In the genomic region with DNA sequence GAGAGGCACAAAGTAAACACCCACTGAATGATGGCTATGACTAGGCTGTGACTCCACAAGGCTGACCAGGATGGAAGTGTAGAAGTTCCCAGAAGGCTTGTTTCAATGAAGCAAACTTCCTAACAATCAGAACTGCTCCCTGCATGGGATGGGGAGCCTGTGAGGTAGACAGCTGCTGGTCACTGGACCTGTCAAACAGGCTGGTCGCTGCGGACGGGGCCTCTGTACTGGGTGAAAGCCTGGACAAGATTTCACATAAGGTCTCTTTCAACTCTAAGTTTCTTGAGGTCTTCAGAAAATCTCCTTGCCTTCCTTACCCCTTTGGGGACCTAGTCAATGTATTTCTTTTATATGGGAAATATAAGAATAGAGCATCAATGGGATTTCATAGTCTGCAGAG, we compare ENCODE assay signal across 22 cellular contexts.
"Had no signal": no experiment of that assay in that cellular context is flagged by ENCODE, and none has a peak within 500 bp of the region (broad histone marks: within the 10 kb centered on the region; RNA-seq: fewer than 3 reads in every experiment).

No MANE protein-coding gene starts in this region.

- FAIRE-seq: RCC 7860, TTC549 had no signal

- DNase-seq: activated B cell treated with CpG ODN at 0.5 μM for 24 hours; activated CD4-positive, alpha-beta T cell treated with anti-CD3 and anti-CD28 coated beads for 1 hour; activated CD4-positive, alpha-beta T cell treated with anti-CD3 and anti-CD28 coated beads, Interleukin-2, amount 10 ng/mL, durations not matched to agents 24 days and 14 days; activated CD4-positive, alpha-beta T cell treated with anti-CD3 and anti-CD28 coated beads, Interleukin-2, amount 50 U/mL, for 48 hours; activated gamma-delta T cell treated with Interleukin-2 at 50 U/mL for 16 hours; activated naive CD4-positive, alpha-beta T cell treated with anti-CD3 and anti-CD28 coated beads, Interleukin-2, amount 10 ng/mL, durations not matched to agents 7 days and 5 days; activated naive CD8-positive, alpha-beta T cell treated with anti-CD3 and anti-CD28 coated beads for 36 hours; activated T-cell treated with anti-CD3 and anti-CD28 coated beads for 4 hours; activated T-cell treated with anti-CD3 and anti-CD28 coated beads, Interleukin-2, amount 50 U/mL, for 72 hours; caudate nucleus; KG1; NCI-H1092; NCI-H1417; NCI-H1694 treated with DMSO at 0.1 percent for 48 hours; NCI-H2029 treated with DMSO at 0.1 percent for 48 hours; NCI-H510A treated with DMSO at 0.1 percent for 48 hours; PC-3; SHP77 treated with DMSO at 0.1 percent for 48 hours; T-helper 17 cell; T-helper 9 cell had no signal

- ATAC-seq: activated T-cell treated with anti-CD3 and anti-CD28 coated beads, Interleukin-2, amount 50 U/mL, for 72 hours; PC-3; T-helper 17 cell had no signal
